ENCODE assay signal across 31 cellular contexts in genomic region chr15:81326466-81327212, GRCh38. TPM values are rescaled to one million over a fixed set of nuclear protein-coding genes. Genes with fewer than 3 reads are reported as not detected.
DNase-seq lines count a peak whose midpoint lies in the region; ATAC-seq, FAIRE-seq and TF ChIP-seq lines count a peak whose summit lies in the region.
"Had no signal": no experiment of that assay in that cellular context is flagged by ENCODE, and none has a peak within 500 bp of the region (broad histone marks: within the 10 kb centered on the region; RNA-seq: fewer than 3 reads in every experiment).

No MANE protein-coding gene starts in this region.

- POLR2A ChIA-PET in A549 (lab: Yijun Ruan, JAX) = no interaction called here

- H3K36me3 ChIP-seq in astrocyte (ENCODE audit: insufficient read depth, low read length) = no peaks in the 10 kb centered on the region
- H3K36me3 ChIP-seq: upper lobe of left lung had no signal

- no peaks in the 10 kb centered on the region for H3K9me3 ChIP-seq in A549
- H3K9me3 ChIP-seq in astrocyte (ENCODE audit: insufficient read depth, low read depth, low read length) = no peaks in the 10 kb centered on the region
- H3K9me3 ChIP-seq: upper lobe of left lung had no signal

- H2AFZ ChIP-seq in astrocyte (ENCODE audit: low read depth, low read length) = no peak overlapping the region

- H3K4me1 ChIP-seq in A549 (peaks cover 8% of the 10 kb centered on the region; the same call in 1 of the 3 replicates), astrocyte (ENCODE audit: insufficient read depth, low read length) (peaks cover 25% of the 10 kb centered on the region)

- FAIRE-seq in A549 (lab: Jason Lieb, UNC) (no peak), astrocyte (lab: Jason Lieb, UNC) (no peak)
- FAIRE-seq: GM12892, GM19239, HTR-8/SVneo, small intestine had no signal

- peak overlapping the region; percentile 70 for H3K27ac Mint-ChIP-seq in astrocyte (ENCODE audit: unreplicated experiment)
- H3K27ac Mint-ChIP-seq: activated T-cell treated with anti-CD3 and anti-CD28 coated beads, Interleukin-2, amount 50 U/mL, for 24 hours; dendritic cell treated with granulocyte-macrophage colony-stimulating factor and Interleukin-4, amounts not matched to agents 40 ng/mL and 50 ng/mL, for 4 days; T-helper 1 cell treated with Interleukin-12 subunit alpha and Interleukin-12 subunit beta and Interleukin-4 antibody, amounts not matched to agents 30 μg/mL and 1 μg/mL, for 36 hours had no signal

- H3K4me1 Mint-ChIP-seq in astrocyte (ENCODE audit: low read depth, unreplicated experiment) = peaks cover 40% of the 10 kb centered on the region

- no peak for TF ChIP-seq EP300 in A549 (IDR thresholded peaks at IDR 0.05)

- no peak overlapping the region for H3K4me3 ChIP-seq in A549
- H3K4me3 ChIP-seq in astrocyte (ENCODE audit: insufficient read depth, low read depth, low read length) = no peak overlapping the region
- H3K4me3 ChIP-seq: lung, upper lobe of left lung had no signal

- peaks cover 4% of the 10 kb centered on the region for H3K79me2 ChIP-seq in astrocyte (ENCODE audit: insufficient read depth, low read length)

- WGBS in A549 (ENCODE audit: missing lambda C conversion rate) = 70% methylated on average over 7 of the region's 7 CpGs

- TF ChIP-seq POLR2A in A549 (IDR thresholded peaks at IDR 0.05; ENCODE audit: low read length) = no peak

- no peaks in the 10 kb centered on the region for H4K20me1 ChIP-seq in astrocyte (ENCODE audit: insufficient read depth, low read length)

- ATAC-seq in A549 (no peak), GM19035 (IDR thresholded peaks at IDR 0.05; ENCODE audit: unreplicated experiment) (no peak), GM18867 (IDR thresholded peaks at IDR 0.05; ENCODE audit: unreplicated experiment) (no peak)

- DNase-seq in A549 (ENCODE audit: low read depth in 1 of 2, low spot score in 1 of 2) (no peak), ELR (ENCODE audit: low read depth) (peak; percentile 37), astrocyte (ENCODE audit: low read depth) (peak; percentile 42), iris pigment epithelial cell (ENCODE audit: low read depth) (peak; percentile 46), GOT3 (lab: John Stamatoyannopoulos, UW) (no peak)
- no peak for DNase-seq in activated effector memory CD4-positive, alpha-beta T cell treated with Interleukin-2 at 50 U/mL for 16 hours
- DNase-seq: activated T-cell treated with anti-CD3 and anti-CD28 coated beads, Interleukin-2, amount 50 U/mL, for 24 hours; Calu3; DND-41; NCI-H1048; NCI-H1694 treated with DMSO at 0.1 percent for 48 hours; NCI-H526 treated with DMSO at 0.1 percent for 48 hours; occipital lobe; small intestine; stimulated activated CD4-positive, alpha-beta T cell treated with anti-CD3 and anti-CD28 coated beads, Interleukin-2, amount 100 ng/mL, for 24 hours; substantia nigra; upper lobe of left lung had no signal

- CTCF ChIA-PET in A549 (lab: Yijun Ruan, JAX) = interaction anchor here (0.6 to 6.6 kb wide), 10 partner anchors 9 to 1953 kb away, joined by 3 to 32 read pairs (median 6); no protein-coding TSS in a partner anchor

- no peaks in the 10 kb centered on the region for H3K27me3 Mint-ChIP-seq in astrocyte (ENCODE audit: low read depth, unreplicated experiment)
- H3K27me3 Mint-ChIP-seq: activated T-cell treated with anti-CD3 and anti-CD28 coated beads, Interleukin-2, amount 50 U/mL, for 24 hours had no signal

- TF ChIP-seq CTCF in A549 (IDR thresholded peaks at IDR 0.05) = no peak
- TF ChIP-seq CTCF in astrocyte (IDR thresholded peaks at IDR 0.05; ENCODE audit: insufficient read depth, low read depth, low read length) = no peak

- H3K27ac ChIP-seq in A549 (no peak overlapping the region), astrocyte (ENCODE audit: low read depth, low read length) (peak overlapping the region; percentile 61)
- H3K27ac ChIP-seq: C4-2B, upper lobe of left lung had no signal

- H3K9ac ChIP-seq in astrocyte (ENCODE audit: low read length) = peak overlapping the region; percentile 53

- TF ChIP-seq RAD21 in A549 (conservative IDR thresholded peaks at IDR 0.05 in 1 of 2, IDR thresholded peaks at IDR 0.05 in 1 of 2) = no peak

- H3K27me3 ChIP-seq in astrocyte (ENCODE audit: insufficient read depth, low read length) = no peaks in the 10 kb centered on the region
- H3K27me3 ChIP-seq: upper lobe of left lung had no signal

- peaks cover 4% of the 10 kb centered on the region for H3K36me3 Mint-ChIP-seq in astrocyte (ENCODE audit: low read depth, unreplicated experiment)

- no peak overlapping the region for H3K4me3 Mint-ChIP-seq in astrocyte (ENCODE audit: unreplicated experiment)
- H3K4me3 Mint-ChIP-seq: activated T-cell treated with anti-CD3 and anti-CD28 coated beads, Interleukin-2, amount 50 U/mL, for 24 hours; dendritic cell treated with granulocyte-macrophage colony-stimulating factor and Interleukin-4, amounts not matched to agents 40 ng/mL and 50 ng/mL, for 4 days; T-helper 1 cell treated with Interleukin-12 subunit alpha and Interleukin-12 subunit beta and Interleukin-4 antibody, amounts not matched to agents 30 μg/mL and 1 μg/mL, for 36 hours had no signal

- no peak overlapping the region for H3K4me2 ChIP-seq in A549
- H3K4me2 ChIP-seq in astrocyte (ENCODE audit: low read length) = peak overlapping the region; percentile 73

- no peaks in the 10 kb centered on the region for H3K9me3 Mint-ChIP-seq in astrocyte (ENCODE audit: unreplicated experiment)
- H3K9me3 Mint-ChIP-seq: activated T-cell treated with anti-CD3 and anti-CD28 coated beads, Interleukin-2, amount 50 U/mL, for 24 hours; dendritic cell treated with granulocyte-macrophage colony-stimulating factor and Interleukin-4, amounts not matched to agents 40 ng/mL and 50 ng/mL, for 4 days; T-helper 1 cell treated with Interleukin-12 subunit alpha and Interleukin-12 subunit beta and Interleukin-4 antibody, amounts not matched to agents 30 μg/mL and 1 μg/mL, for 36 hours had no signal

TF ChIP-seq in A549, 52 proteins besides CTCF, POLR2A, EP300 and RAD21:
- no peak for TF ChIP-seq JUN (IDR thresholded peaks at IDR 0.05)
- peak; percentile 98 for TF ChIP-seq MAFK (IDR thresholded peaks at IDR 0.05; ENCODE audit: partially characterized antibody)

RNA-seq across cellular contexts. Expression of gene STARD5, which starts 2.7 kb away (rescaled TPM):
- 2.8 TPM in 2 replicates for polyA plus RNA-seq in A549 (2011; rRNA removed)
- 3.7 and 3.8 TPM in 2 replicates for polyA plus RNA-seq in A549 (2012; cell fraction: cytosol; rRNA removed)
- polyA plus RNA-seq in A549 (2012; cell fraction: nucleus; rRNA removed) = 5.1 and 5.8 TPM in 2 replicates
- polyA plus RNA-seq in A549 (2017; fragmentation: RNase III; extraction: RNeasy Plus Mini Kit Qiagen cat#74134 plus additional on column Dnase treatment) = 2.1 TPM in 3 replicates
- 2.5 and 6.3 TPM in 2 replicates for polyA minus RNA-seq in A549 (2011; rRNA and poly(A)+ RNA removed)
- 5.5 and 5.8 TPM in 2 replicates for total RNA-seq in astrocyte

RNA-seq across cellular contexts. Expression of gene TMC3, which starts 47.4 kb away (rescaled TPM):
- polyA plus RNA-seq in A549 (2011; rRNA removed) (not detected in 2 replicates), A549 (2017; fragmentation: RNase III; extraction: RNeasy Plus Mini Kit Qiagen cat#74134 plus additional on column Dnase treatment) (not detected in 3 replicates)
- not detected in 2 replicates for polyA plus RNA-seq in A549 (2012; cell fraction: cytosol; rRNA removed)
- not detected in 2 replicates for polyA plus RNA-seq in A549 (2012; cell fraction: nucleus; rRNA removed)
- 0.04 TPM in 1 of 2 replicates, not detected in the other for polyA minus RNA-seq in A549 (2011; rRNA and poly(A)+ RNA removed)
- total RNA-seq in astrocyte = 0.22 and 0.52 TPM in 2 replicates
- total RNA-seq: activated CD8-positive, alpha-beta memory T cell treated with anti-CD3 and anti-CD28 coated beads for 36 hours; Calu3; kidney epithelial cell; LHCN-M2; RPMI7951; SK-MEL-5; upper lobe of left lung had no signal
- polyA plus RNA-seq: lung had no signal

Comparison
In these comparisons a context has a peak if more than half of its experiments do, and no peak if none do; other contexts are left out.
1. DNase-seq: peak in ELR (single experiment), astrocyte (single experiment) and iris pigment epithelial cell (single experiment); none in A549 (0 of 2), activated effector memory CD4-positive, alpha-beta T cell treated with Interleukin-2 at 50 U/mL for 16 hours (single experiment) and GOT3 (single experiment).